In the genomic region with DNA sequence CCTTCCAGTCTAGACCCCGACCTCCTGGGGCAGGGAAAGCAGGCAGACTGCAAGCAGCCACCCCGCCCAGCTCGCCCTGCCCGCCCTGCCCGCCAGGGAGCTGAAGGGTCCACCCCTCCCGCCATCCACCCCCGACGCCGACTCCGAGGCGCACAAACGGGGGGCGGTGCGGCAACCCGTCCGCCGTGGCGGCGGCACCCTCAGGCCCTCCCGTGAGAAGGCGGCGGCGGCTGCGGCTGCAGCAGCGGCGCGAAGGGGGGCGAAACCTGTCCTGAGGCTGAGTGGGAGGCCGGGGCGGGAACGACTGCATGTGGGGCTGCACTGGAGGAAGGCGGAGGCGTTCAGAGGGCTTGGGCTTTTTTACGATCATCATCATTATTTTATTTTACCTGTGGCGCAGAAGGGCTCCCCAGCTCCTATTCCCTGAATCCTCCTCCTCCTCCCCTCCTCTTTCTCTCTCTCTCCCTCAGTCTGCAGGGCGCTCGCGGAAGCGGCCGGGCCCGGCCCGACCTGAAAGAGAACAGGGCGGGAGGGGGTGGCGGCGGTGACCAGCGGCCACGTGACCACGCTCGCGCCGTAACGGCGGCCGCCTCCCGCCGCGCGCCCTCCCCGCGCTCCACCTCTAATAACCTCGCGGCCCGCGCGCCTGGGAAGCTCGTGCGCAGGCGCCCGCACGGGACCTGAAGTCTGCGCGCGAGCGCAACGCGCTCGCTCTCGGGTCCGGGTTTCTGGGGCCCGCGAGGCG, we compare ENCODE assay signal across 7 cellular contexts. TPM values are rescaled to one million over a fixed set of nuclear protein-coding genes. Genes with fewer than 3 reads are reported as not detected.
DNase-seq lines count a peak whose midpoint lies in the region; ATAC-seq lines count a peak whose summit lies in the region.

A gene with protein sequence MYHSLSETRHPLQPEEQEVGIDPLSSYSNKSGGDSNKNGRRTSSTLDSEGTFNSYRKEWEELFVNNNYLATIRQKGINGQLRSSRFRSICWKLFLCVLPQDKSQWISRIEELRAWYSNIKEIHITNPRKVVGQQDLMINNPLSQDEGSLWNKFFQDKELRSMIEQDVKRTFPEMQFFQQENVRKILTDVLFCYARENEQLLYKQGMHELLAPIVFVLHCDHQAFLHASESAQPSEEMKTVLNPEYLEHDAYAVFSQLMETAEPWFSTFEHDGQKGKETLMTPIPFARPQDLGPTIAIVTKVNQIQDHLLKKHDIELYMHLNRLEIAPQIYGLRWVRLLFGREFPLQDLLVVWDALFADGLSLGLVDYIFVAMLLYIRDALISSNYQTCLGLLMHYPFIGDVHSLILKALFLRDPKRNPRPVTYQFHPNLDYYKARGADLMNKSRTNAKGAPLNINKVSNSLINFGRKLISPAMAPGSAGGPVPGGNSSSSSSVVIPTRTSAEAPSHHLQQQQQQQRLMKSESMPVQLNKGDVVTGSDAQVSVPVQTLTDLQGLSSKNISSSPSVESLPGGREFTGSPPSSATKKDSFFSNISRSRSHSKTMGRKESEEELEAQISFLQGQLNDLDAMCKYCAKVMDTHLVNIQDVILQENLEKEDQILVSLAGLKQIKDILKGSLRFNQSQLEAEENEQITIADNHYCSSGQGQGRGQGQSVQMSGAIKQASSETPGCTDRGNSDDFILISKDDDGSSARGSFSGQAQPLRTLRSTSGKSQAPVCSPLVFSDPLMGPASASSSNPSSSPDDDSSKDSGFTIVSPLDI (minus strand): TSS at position 540 of the 745 bp plus-strand sequence. CDS start 234,061 bp downstream, outside the sequence.

- peak; percentile 78 for ATAC-seq in GM18502 (IDR thresholded peaks at IDR 0.05; ENCODE audit: poor library complexity, unreplicated experiment)
- peak; percentile 80 for ATAC-seq in HG02885 (IDR thresholded peaks at IDR 0.05; ENCODE audit: poor library complexity, unreplicated experiment)
- ATAC-seq in sciatic nerve: peak; percentile 98

- intact Hi-C loops in sciatic nerve (cut with DNase I): no loop called here

- DNase-seq in NCI-H1694 treated with DMSO at 0.1 percent for 48 hours (lab: John Stamatoyannopoulos, UW) (peak; percentile 70), T-helper 9 cell (peak; percentile 78), astrocyte of the hippocampus (ENCODE audit: low read depth, low spot score) (peak; percentile 99), hypothalamus (lab: John Stamatoyannopoulos, UW) (peak; percentile 77 to 99 (median 93)), sciatic nerve (ENCODE audit: low spot score) (peak; percentile 96)

RNA-seq across cellular contexts. Expression of the gene that starts here (rescaled TPM):
- total RNA-seq in sciatic nerve: 82.6 TPM

Comparison
In these comparisons a context has a peak if more than half of its experiments do, and no peak if none do; other contexts are left out.
1. Peak in every context shown above with its lines: DNase-seq and ATAC-seq.